In the genomic region with DNA sequence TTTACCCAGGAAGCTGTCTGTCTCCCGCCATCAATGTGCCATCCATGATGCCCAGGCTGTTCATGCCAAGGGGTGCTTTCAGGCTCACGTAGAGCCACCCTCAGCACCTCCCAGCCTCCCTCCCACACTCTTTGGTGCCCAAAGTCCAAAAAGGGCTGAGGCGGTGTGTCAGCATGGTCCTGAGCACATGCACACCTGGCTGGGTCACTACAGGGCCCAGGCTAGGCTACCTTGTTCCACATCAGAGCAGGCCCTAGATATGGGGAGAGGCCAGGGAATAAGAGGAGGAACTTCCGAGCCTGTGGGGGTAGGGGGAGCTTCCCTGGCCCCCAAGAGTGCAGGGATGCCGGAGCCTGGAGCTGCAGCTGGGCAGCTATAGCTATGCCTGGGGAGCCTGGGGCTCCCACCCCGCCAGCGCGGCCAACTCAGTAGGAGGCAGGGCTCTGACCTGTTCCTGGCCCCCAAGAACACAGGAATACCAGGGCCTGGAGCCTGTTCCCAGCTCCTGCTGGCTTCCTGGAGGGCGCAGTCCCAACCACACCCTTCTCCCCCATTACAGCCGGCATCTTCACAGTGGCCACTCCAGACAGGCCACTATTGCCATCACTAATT, we compare ENCODE assay signal across 28 cellular contexts.
"Had no signal": no experiment of that assay in that cellular context is flagged by ENCODE, and none has a peak within 500 bp of the region (broad histone marks: within the 10 kb centered on the region; RNA-seq: fewer than 3 reads in every experiment).

No MANE protein-coding gene starts in this region.

- H3K27ac Mint-ChIP-seq: immature natural killer cell; naive thymus-derived CD8-positive, alpha-beta T cell; progenitor cell of endocrine pancreas; stimulated activated naive B cell treated with anti-CD40 and anti-IgM and Interleukin-4, amounts not matched to agents 10 μg/mL and 1 μg/mL and 100 μg/mL, for 72 hours; stimulated activated naive CD8-positive, alpha-beta T cell treated with anti-CD3 and anti-CD28 coated beads, Interleukin-15, Interleukin-2, amounts not matched to agents 100 ng/mL and 50 ng/mL, for 24 hours had no signal

- H3K4me1 ChIP-seq: heart left ventricle, left lung, lower lobe of right lung, right atrium auricular region, right lobe of liver, testis, thyroid gland, transverse colon, upper lobe of left lung, vagina had no signal

- H3K4me3 ChIP-seq: heart left ventricle, left lung, lower lobe of right lung, ovary, right atrium auricular region, right lobe of liver, testis, thyroid gland, transverse colon, upper lobe of left lung, vagina had no signal

- ATAC-seq: heart left ventricle; left lung; naive thymus-derived CD8-positive, alpha-beta T cell; stimulated activated naive B cell treated with anti-CD40 and anti-IgM and Interleukin-4, amounts not matched to agents 10 μg/mL and 1 μg/mL and 100 μg/mL, for 72 hours had no signal

- H3K4me1 Mint-ChIP-seq: immature natural killer cell; naive thymus-derived CD8-positive, alpha-beta T cell had no signal

- H3K4me3 Mint-ChIP-seq: immature natural killer cell; naive thymus-derived CD8-positive, alpha-beta T cell; stimulated activated naive B cell treated with anti-CD40 and anti-IgM and Interleukin-4, amounts not matched to agents 10 μg/mL and 1 μg/mL and 100 μg/mL, for 72 hours; stimulated activated naive CD8-positive, alpha-beta T cell treated with anti-CD3 and anti-CD28 coated beads, Interleukin-15, Interleukin-2, amounts not matched to agents 100 ng/mL and 50 ng/mL, for 24 hours had no signal

- H3K9me3 Mint-ChIP-seq: immature natural killer cell had no signal

- H3K27ac ChIP-seq: heart left ventricle, left lung, lower lobe of right lung, neutrophil, ovary, right atrium auricular region, right lobe of liver, testis, thyroid gland, transverse colon, upper lobe of left lung, vagina had no signal

- H3K27me3 ChIP-seq: neutrophil, ovary, right atrium auricular region, right lobe of liver, testis, thyroid gland, transverse colon, upper lobe of left lung, vagina had no signal

- H3K36me3 ChIP-seq: heart left ventricle, left lung, lower lobe of right lung, neutrophil, ovary, right atrium auricular region, right lobe of liver, thyroid gland, transverse colon, upper lobe of left lung, vagina had no signal

- H3K36me3 Mint-ChIP-seq: immature natural killer cell; naive thymus-derived CD8-positive, alpha-beta T cell; stimulated activated naive B cell treated with anti-CD40 and anti-IgM and Interleukin-4, amounts not matched to agents 10 μg/mL and 1 μg/mL and 100 μg/mL, for 72 hours had no signal

- DNase-seq: heart left ventricle; hypothalamus; immature natural killer cell; kidney; left colon; left lung; lower lobe of right lung; mammary epithelial cell; mesenchymal stem cell; naive thymus-derived CD8-positive, alpha-beta T cell; occipital lobe; ovary; right lobe of liver; stimulated activated CD4-positive, alpha-beta T cell treated with anti-CD3 and anti-CD28 coated beads, Interleukin-12 subunit alpha, Interleukin-12 subunit beta, amount 100 ng/mL, for 4 hours; stimulated activated CD4-positive, alpha-beta T cell treated with anti-CD3 and anti-CD28 coated beads, Interleukin-15, amount 100 ng/mL, for 24 hours; stimulated activated CD4-positive, alpha-beta T cell treated with anti-CD3 and anti-CD28 coated beads, Interleukin-2, amount 100 ng/mL, for 24 hours; stimulated activated CD4-positive, alpha-beta T cell treated with anti-CD3 and anti-CD28 coated beads, Interleukin-4, amount 100 ng/mL, for 1 hour; stimulated activated naive B cell treated with anti-CD40 and anti-IgM and Interleukin-4, amounts not matched to agents 10 μg/mL and 1 μg/mL and 100 μg/mL, for 72 hours; testis; thyroid gland; transverse colon had no signal

- H3K9me3 ChIP-seq: left lung, lower lobe of right lung, neutrophil, ovary, right atrium auricular region, right lobe of liver, testis, thyroid gland, transverse colon, upper lobe of left lung, vagina had no signal

- FAIRE-seq: islet of Langerhans, kidney had no signal
